In the genomic region with DNA sequence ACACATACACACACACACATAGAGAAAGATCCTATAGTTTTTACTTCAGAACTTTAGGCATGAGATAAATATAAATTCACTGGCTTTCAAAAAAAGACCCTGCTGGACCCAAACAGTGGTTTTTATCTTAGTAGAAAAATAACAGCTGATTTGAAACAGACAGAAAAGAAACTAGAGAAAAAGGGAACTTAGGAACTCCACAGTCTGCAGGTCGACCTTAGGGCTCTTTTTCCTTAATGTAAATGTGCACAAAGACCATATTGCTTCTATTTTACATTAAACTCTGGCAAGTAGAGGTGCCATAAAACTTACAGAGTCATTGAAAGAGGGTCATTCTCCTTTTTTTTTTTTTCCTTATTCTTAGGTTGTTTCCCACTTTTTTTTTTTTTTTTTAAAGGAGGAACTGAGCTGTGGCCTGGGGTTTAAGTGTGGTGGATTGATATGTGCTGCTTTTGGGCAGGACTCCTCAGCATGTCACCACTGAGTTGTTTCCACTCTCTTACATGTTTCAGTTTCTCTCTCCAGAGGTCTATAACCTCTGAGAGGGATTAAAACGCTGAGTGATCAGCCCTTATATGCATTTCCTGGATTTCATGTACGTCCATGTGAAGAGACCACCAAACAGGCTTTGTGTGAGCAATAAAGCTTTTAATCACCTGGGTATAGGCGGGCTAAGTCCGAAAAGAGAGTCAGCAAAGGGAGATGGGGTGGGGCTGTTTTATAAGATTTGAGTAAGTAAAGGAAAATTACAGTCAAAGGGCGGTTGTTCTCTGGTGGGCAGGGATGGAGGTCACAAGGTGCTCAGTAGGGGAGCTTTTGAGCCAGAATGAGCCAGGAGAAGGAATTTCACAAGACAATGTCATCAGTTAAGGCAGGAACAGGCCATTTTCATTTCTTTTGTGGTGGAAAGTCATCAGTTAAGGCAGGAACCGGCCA, we compare ENCODE assay signal across 18 cellular contexts.
A peak's percentile ranks its signal among the peaks of the same experiment; 100 is the strongest.
DNase-seq lines count a peak whose midpoint lies in the region; ATAC-seq and TF ChIP-seq lines count a peak whose summit lies in the region.
"Had no signal": no experiment of that assay in that cellular context is flagged by ENCODE, and none has a peak within 500 bp of the region (broad histone marks: within the 10 kb centered on the region; RNA-seq: fewer than 3 reads in every experiment).

No MANE protein-coding gene starts in this region.

- H3K4me3 ChIP-seq in HUES6 (ENCODE audit: low read depth, low read length) (no peak overlapping the region; the same call in 1 of the 2 replicates), smooth muscle cell (no peak overlapping the region)
- H3K4me3 ChIP-seq: ascending aorta, lung had no signal

- peaks cover 9% of the 10 kb centered on the region for H3K27me3 Mint-ChIP-seq in stimulated activated memory B cell treated with anti-CD40 and anti-IgM and Interleukin-4, amounts not matched to agents 10 μg/mL and 1 μg/mL and 100 μg/mL, for 72 hours

- no peak overlapping the region for H3K4me2 ChIP-seq in smooth muscle cell

- ATAC-seq in stimulated activated memory B cell treated with anti-CD40 and anti-IgM and Interleukin-4, amounts not matched to agents 10 μg/mL and 1 μg/mL and 100 μg/mL, for 72 hours = peak; percentile 64
- ATAC-seq: CD8-positive, alpha-beta T cell had no signal

- peaks cover 3% of the 10 kb centered on the region for H3K9me3 Mint-ChIP-seq in stimulated activated memory B cell treated with anti-CD40 and anti-IgM and Interleukin-4, amounts not matched to agents 10 μg/mL and 1 μg/mL and 100 μg/mL, for 72 hours
- H3K9me3 Mint-ChIP-seq: CD8-positive, alpha-beta T cell; T-helper 2 cell treated with Interferon-gamma antibody and Interleukin-4, amounts not matched to agents 5 μg/mL and 100 μg/mL, for 36 hours had no signal

- H3K27ac Mint-ChIP-seq in stimulated activated memory B cell treated with anti-CD40 and anti-IgM and Interleukin-4, amounts not matched to agents 10 μg/mL and 1 μg/mL and 100 μg/mL, for 72 hours = no peak overlapping the region
- H3K27ac Mint-ChIP-seq: CD8-positive, alpha-beta T cell; T-helper 2 cell treated with Interferon-gamma antibody and Interleukin-4, amounts not matched to agents 5 μg/mL and 100 μg/mL, for 36 hours had no signal

- H3K4me1 ChIP-seq in HUES6 (ENCODE audit: control insufficient read depth, insufficient read depth, low read length) (peaks cover 9% of the 10 kb centered on the region; the same call in 1 of the 2 replicates), smooth muscle cell (ENCODE audit: low read depth) (no peaks in the 10 kb centered on the region)
- H3K4me1 ChIP-seq: ascending aorta had no signal

- DNase-seq in SIG-M5 treated with dmso at 0.1 percent for 504 hours (lab: John Stamatoyannopoulos, UW; ENCODE audit: unreplicated experiment) = peak; percentile 57
- DNase-seq in SIG-M5 (lab: John Stamatoyannopoulos, UW) = no peak
- peak; percentile 20 for DNase-seq in RPMI8226
- DNase-seq in smooth muscle cell (lab: John Stamatoyannopoulos, UW; ENCODE audit: unreplicated experiment) = no peak
- no peak for DNase-seq in midbrain (lab: John Stamatoyannopoulos, UW)
- no peak for DNase-seq in glomerular visceral epithelial cell (ENCODE audit: extremely low spot score)
- DNase-seq: activated CD4-positive, alpha-beta T cell treated with anti-CD3 and anti-CD28 coated beads, Interleukin-2, amount 50 U/mL, for 4 hours; CD8-positive, alpha-beta T cell; dermis blood vessel endothelial cell; NCI-H446 treated with DMSO at 0.1 percent for 48 hours; substantia nigra had no signal

- H3F3A ChIP-seq in smooth muscle cell (ENCODE audit: low read depth) = no peaks in the 10 kb centered on the region

- H4K20me1 ChIP-seq in smooth muscle cell (ENCODE audit: low read depth) = no peaks in the 10 kb centered on the region

- H3K4me3 Mint-ChIP-seq in stimulated activated memory B cell treated with anti-CD40 and anti-IgM and Interleukin-4, amounts not matched to agents 10 μg/mL and 1 μg/mL and 100 μg/mL, for 72 hours = no peak overlapping the region
- H3K4me3 Mint-ChIP-seq: CD8-positive, alpha-beta T cell; T-helper 2 cell treated with Interferon-gamma antibody and Interleukin-4, amounts not matched to agents 5 μg/mL and 100 μg/mL, for 36 hours had no signal

- H3K9ac ChIP-seq in HUES6 (ENCODE audit: low read length) = peak overlapping the region; percentile 61
- H3K9ac ChIP-seq in smooth muscle cell (ENCODE audit: low read depth) = no peak overlapping the region

- H3K9me3 ChIP-seq in HUES6 (ENCODE audit: control insufficient read depth, insufficient read depth, low read depth, low read length) = peaks cover 6% of the 10 kb centered on the region
- H3K9me3 ChIP-seq in smooth muscle cell (replicated peaks; ENCODE audit: low read depth) = no peaks in the 10 kb centered on the region
- H3K9me3 ChIP-seq: ascending aorta, neutrophil had no signal

- TF ChIP-seq CTCF in smooth muscle cell (IDR thresholded peaks at IDR 0.05; ENCODE audit: borderline replicate concordance, insufficient read depth, poor library complexity, severe bottlenecking) = no peak

- no peaks in the 10 kb centered on the region for H3K27me3 ChIP-seq in HUES6 (ENCODE audit: control insufficient read depth, insufficient read depth, low read length)
- H3K27me3 ChIP-seq in smooth muscle cell (ENCODE audit: low read depth) = no peaks in the 10 kb centered on the region
- H3K27me3 ChIP-seq: ascending aorta, neutrophil had no signal

- peak overlapping the region; percentile 86; the same call in 1 of the 2 replicates for H3K27ac ChIP-seq in HUES6 (ENCODE audit: low read depth, low read length)
- no peak overlapping the region for H3K27ac ChIP-seq in smooth muscle cell (ENCODE audit: low read depth)
- H3K27ac ChIP-seq: 22Rv1, ascending aorta, neutrophil had no signal

- no peaks in the 10 kb centered on the region for H3K36me3 Mint-ChIP-seq in stimulated activated memory B cell treated with anti-CD40 and anti-IgM and Interleukin-4, amounts not matched to agents 10 μg/mL and 1 μg/mL and 100 μg/mL, for 72 hours
- H3K36me3 Mint-ChIP-seq: CD8-positive, alpha-beta T cell had no signal

- H2AFZ ChIP-seq in smooth muscle cell (ENCODE audit: low read depth) = no peak overlapping the region

- no peaks in the 10 kb centered on the region for H3K4me1 Mint-ChIP-seq in stimulated activated memory B cell treated with anti-CD40 and anti-IgM and Interleukin-4, amounts not matched to agents 10 μg/mL and 1 μg/mL and 100 μg/mL, for 72 hours

- H3K79me2 ChIP-seq in smooth muscle cell (ENCODE audit: low read depth) = no peaks in the 10 kb centered on the region

- WGBS in smooth muscle cell (ENCODE audit: low lambda C conversion rate) = 74% methylated on average over 7 of the region's 7 CpGs

- H3K36me3 ChIP-seq in HUES6 (ENCODE audit: control insufficient read depth, insufficient read depth, low read length) (peaks cover 2% of the 10 kb centered on the region; the same call in 1 of the 2 replicates), smooth muscle cell (ENCODE audit: low read depth) (no peaks in the 10 kb centered on the region)
- H3K36me3 ChIP-seq: ascending aorta, neutrophil had no signal

Comparison
In these comparisons a context has a peak if more than half of its experiments do, and no peak if none do; other contexts are left out.
1. DNase-seq: peak in SIG-M5 treated with dmso at 0.1 percent for 504 hours (single experiment) and RPMI8226 (single experiment); none in SIG-M5 (single experiment), smooth muscle cell (single experiment), midbrain (single experiment) and glomerular visceral epithelial cell (single experiment).